26 cellular contexts compared by ENCODE assay signal in genomic region chr18:31061945-31062344, GRCh38. TPM values are rescaled to one million over a fixed set of nuclear protein-coding genes. Genes with fewer than 3 reads are reported as not detected.
DNase-seq lines count a peak whose midpoint lies in the region; ATAC-seq and TF ChIP-seq lines count a peak whose summit lies in the region.
"Had no signal": no experiment of that assay in that cellular context is flagged by ENCODE, and none has a peak within 500 bp of the region (broad histone marks: within the 10 kb centered on the region; RNA-seq: fewer than 3 reads in every experiment).

No MANE protein-coding gene starts in this region.

- no peak for TF ChIP-seq CTCF in smooth muscle cell (IDR thresholded peaks at IDR 0.05; ENCODE audit: borderline replicate concordance, insufficient read depth, poor library complexity, severe bottlenecking)

- no peaks in the 10 kb centered on the region for H3K4me1 ChIP-seq in smooth muscle cell (ENCODE audit: low read depth)
- H3K4me1 ChIP-seq: left ventricle myocardium inferior, transverse colon had no signal

- WGBS in smooth muscle cell (ENCODE audit: low lambda C conversion rate): 44% methylated on average over 4 of the region's 4 CpGs

- no peaks in the 10 kb centered on the region for H4K20me1 ChIP-seq in smooth muscle cell (ENCODE audit: low read depth)

- H3K4me2 ChIP-seq in smooth muscle cell: no peak overlapping the region

- no peak overlapping the region for H3K9ac ChIP-seq in smooth muscle cell (ENCODE audit: low read depth)

- DNase-seq in KBM-7: peak; percentile 14
- DNase-seq in smooth muscle cell (lab: John Stamatoyannopoulos, UW; ENCODE audit: unreplicated experiment): no peak
- DNase-seq in activated CD8-positive, alpha-beta memory T cell treated with anti-CD3 and anti-CD28 coated beads, Interleukin-2, amount 50 U/mL, for 4 hours: no peak
- no peak for DNase-seq in T-helper 2 cell
- no peak for DNase-seq in NCI-H1092 (lab: John Stamatoyannopoulos, UW)
- no peak for DNase-seq in NCI-H2081 treated with DMSO at 0.1 percent for 48 hours (lab: John Stamatoyannopoulos, UW)
- DNase-seq: CD4-positive, alpha-beta T cell; DND-41; endodermal cell; H7; left ventricle myocardium inferior; MV-4-11; NCI-H187 treated with DMSO at 0.1 percent for 48 hours; NCI-H226; Right ventricle myocardium superior; stimulated activated CD4-positive, alpha-beta T cell treated with anti-CD3 and anti-CD28 coated beads, Interleukin-2, amount 100 ng/mL, for 24 hours; stimulated activated naive CD4-positive, alpha-beta T cell; SW 1271; transverse colon had no signal

- H3K79me2 ChIP-seq in smooth muscle cell (ENCODE audit: low read depth): no peaks in the 10 kb centered on the region

- H3F3A ChIP-seq in smooth muscle cell (ENCODE audit: low read depth): no peaks in the 10 kb centered on the region

- in situ Hi-C loops in KBM-7 (cut with MboI; ENCODE audit: low pct_unique_long_range_greater_than_20kb, low sequenced_read_pairs): no loop called here

- ATAC-seq in GM18867 (IDR thresholded peaks at IDR 0.05; ENCODE audit: unreplicated experiment) (peak; percentile 35), GM21825 (IDR thresholded peaks at IDR 0.05; ENCODE audit: unreplicated experiment) (peak; percentile 42)
- ATAC-seq: activated naive CD4-positive, alpha-beta T cell treated with anti-CD3 and anti-CD28 coated beads, Interleukin-2, amount 50 U/mL, for 72 hours had no signal

- H3K36me3 ChIP-seq in smooth muscle cell (ENCODE audit: low read depth): no peaks in the 10 kb centered on the region
- H3K36me3 ChIP-seq: left ventricle myocardium inferior, transverse colon had no signal

- H3K27ac ChIP-seq in smooth muscle cell (ENCODE audit: low read depth): peak overlapping the region; percentile 13
- H3K27ac ChIP-seq: coronary artery, left ventricle myocardium inferior, transverse colon had no signal

- H3K4me3 ChIP-seq in smooth muscle cell: no peak overlapping the region
- H3K4me3 ChIP-seq: coronary artery, left ventricle myocardium inferior, transverse colon had no signal

- H3K9me3 ChIP-seq in smooth muscle cell (replicated peaks; ENCODE audit: low read depth): no peaks in the 10 kb centered on the region
- H3K9me3 ChIP-seq: left ventricle myocardium inferior, transverse colon had no signal

- no peaks in the 10 kb centered on the region for H3K27me3 ChIP-seq in smooth muscle cell (ENCODE audit: low read depth)
- H3K27me3 ChIP-seq: transverse colon had no signal

- no peak overlapping the region for H2AFZ ChIP-seq in smooth muscle cell (ENCODE audit: low read depth)

RNA-seq across cellular contexts. Expression of gene DSC3, which starts 19.4 kb away (rescaled TPM):
- total RNA-seq in smooth muscle cell: 36.7 and 43.7 TPM in 2 replicates
- polyA plus RNA-seq in smooth muscle cell: 3.3 and 9.7 TPM in 2 replicates
- total RNA-seq: activated naive CD4-positive, alpha-beta T cell treated with anti-CD3 and anti-CD28 coated beads, Interleukin-2, amount 50 U/mL, for 72 hours; activated T-helper 1 cell treated with anti-CD3 and anti-CD28 coated beads, Interleukin-12 subunit alpha, Interleukin-12 subunit beta, Interleukin-2, Interleukin-4 antibody, amounts not matched to agents 30 ng/mL and 10 ng/mL and 1 ng/mL, durations not matched to agents 14 hours and 24 hours and 36 hours; CD4-positive, alpha-beta T cell; left ventricle myocardium inferior; Right ventricle myocardium superior had no signal
- polyA plus RNA-seq: neural cell had no signal

RNA-seq across cellular contexts. Expression of gene DSC2, which starts 40.3 kb away (rescaled TPM):
- total RNA-seq in smooth muscle cell: 78.8 and 80.9 TPM in 2 replicates
- polyA plus RNA-seq in smooth muscle cell: 15.6 and 36.1 TPM in 2 replicates
- total RNA-seq: activated naive CD4-positive, alpha-beta T cell treated with anti-CD3 and anti-CD28 coated beads, Interleukin-2, amount 50 U/mL, for 72 hours; activated T-helper 1 cell treated with anti-CD3 and anti-CD28 coated beads, Interleukin-12 subunit alpha, Interleukin-12 subunit beta, Interleukin-2, Interleukin-4 antibody, amounts not matched to agents 30 ng/mL and 10 ng/mL and 1 ng/mL, durations not matched to agents 14 hours and 24 hours and 36 hours; CD4-positive, alpha-beta T cell had no signal
- polyA plus RNA-seq: fibroblast of lung had no signal
